In genomic region chr17:19785854-19786253, GRCh38 we compare ENCODE assay signal across 1 cellular context.
TF ChIP-seq lines count a peak whose summit lies in the region.

No MANE protein-coding gene starts in this region.

TF ChIP-seq in HepG2, 621 proteins besides CTCF, POLR2A, EP300 and RAD21 (continued from another document):
- TF ChIP-seq ZNF18 (CRISPR knock-in tag; IDR thresholded peaks at IDR 0.05; ENCODE audit: insufficient replicate concordance): no peak
